1 cellular context compared by ENCODE assay signal in the genomic region with DNA sequence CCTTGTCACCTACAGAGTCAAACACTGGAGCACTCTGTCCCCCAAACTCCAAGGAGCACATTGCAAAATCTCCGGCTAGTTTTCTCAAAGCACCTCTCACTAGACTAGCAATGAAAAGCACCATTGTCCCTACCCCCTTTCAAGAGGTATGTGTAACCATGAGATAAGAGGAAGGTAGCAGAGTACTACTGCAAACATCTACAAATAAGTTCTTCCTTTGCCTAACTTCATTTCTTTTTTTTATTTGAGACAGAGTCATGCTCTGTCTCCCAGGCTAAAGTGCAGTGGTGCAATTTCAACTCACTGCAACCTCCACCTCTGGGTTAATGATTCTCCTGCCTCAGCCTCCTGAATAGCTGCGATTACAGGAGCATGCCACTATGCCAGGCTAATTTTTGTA.
A peak's percentile ranks its signal among the peaks of the same experiment; 100 is the strongest.
TF ChIP-seq lines count a peak whose summit lies in the region.

No MANE protein-coding gene starts in this region.

TF ChIP-seq in HepG2, 621 proteins besides CTCF, POLR2A, EP300 and RAD21 (continued from another document and continues in another):
- peak; percentile 51 for TF ChIP-seq TCF7 (IDR thresholded peaks at IDR 0.05; ENCODE audit: low read depth)
- TF ChIP-seq RCOR2 (CRISPR knock-in tag; IDR thresholded peaks at IDR 0.05): no peak
- 0 out of 2 replicates have a peak, but pooled peaks have one; percentile 52 for TF ChIP-seq PPARG (CRISPR knock-in tag; conservative IDR thresholded peaks at IDR 0.05)
- TF ChIP-seq ZNF703 (CRISPR knock-in tag; IDR thresholded peaks at IDR 0.05; ENCODE audit: borderline replicate concordance): no peak
- TF ChIP-seq LCORL (IDR thresholded peaks at IDR 0.05): no peak
- TF ChIP-seq LCORL (CRISPR knock-in tag; IDR thresholded peaks at IDR 0.05): no peak
- peak; percentile 78 for TF ChIP-seq CEBPG (CRISPR knock-in tag; IDR thresholded peaks at IDR 0.05)
- TF ChIP-seq, protein P1, sequence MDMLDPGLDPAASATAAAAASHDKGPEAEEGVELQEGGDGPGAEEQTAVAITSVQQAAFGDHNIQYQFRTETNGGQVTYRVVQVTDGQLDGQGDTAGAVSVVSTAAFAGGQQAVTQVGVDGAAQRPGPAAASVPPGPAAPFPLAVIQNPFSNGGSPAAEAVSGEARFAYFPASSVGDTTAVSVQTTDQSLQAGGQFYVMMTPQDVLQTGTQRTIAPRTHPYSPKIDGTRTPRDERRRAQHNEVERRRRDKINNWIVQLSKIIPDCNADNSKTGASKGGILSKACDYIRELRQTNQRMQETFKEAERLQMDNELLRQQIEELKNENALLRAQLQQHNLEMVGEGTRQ (IDR thresholded peaks at IDR 0.05; ENCODE audit: low read depth, low read length): no peak
- TF ChIP-seq, protein P1 (CRISPR knock-in tag; IDR thresholded peaks at IDR 0.05; ENCODE audit: borderline replicate concordance): no peak
- TF ChIP-seq CREB1 (IDR thresholded peaks at IDR 0.05): no peak
- 0 out of 2 replicates have a peak, but pooled peaks have one; percentile 19 for TF ChIP-seq CREB1 (CRISPR knock-in tag; IDR thresholded peaks at IDR 0.05)
- no peak for TF ChIP-seq NFYC (CRISPR knock-in tag; IDR thresholded peaks at IDR 0.05)
- TF ChIP-seq, protein P2, sequence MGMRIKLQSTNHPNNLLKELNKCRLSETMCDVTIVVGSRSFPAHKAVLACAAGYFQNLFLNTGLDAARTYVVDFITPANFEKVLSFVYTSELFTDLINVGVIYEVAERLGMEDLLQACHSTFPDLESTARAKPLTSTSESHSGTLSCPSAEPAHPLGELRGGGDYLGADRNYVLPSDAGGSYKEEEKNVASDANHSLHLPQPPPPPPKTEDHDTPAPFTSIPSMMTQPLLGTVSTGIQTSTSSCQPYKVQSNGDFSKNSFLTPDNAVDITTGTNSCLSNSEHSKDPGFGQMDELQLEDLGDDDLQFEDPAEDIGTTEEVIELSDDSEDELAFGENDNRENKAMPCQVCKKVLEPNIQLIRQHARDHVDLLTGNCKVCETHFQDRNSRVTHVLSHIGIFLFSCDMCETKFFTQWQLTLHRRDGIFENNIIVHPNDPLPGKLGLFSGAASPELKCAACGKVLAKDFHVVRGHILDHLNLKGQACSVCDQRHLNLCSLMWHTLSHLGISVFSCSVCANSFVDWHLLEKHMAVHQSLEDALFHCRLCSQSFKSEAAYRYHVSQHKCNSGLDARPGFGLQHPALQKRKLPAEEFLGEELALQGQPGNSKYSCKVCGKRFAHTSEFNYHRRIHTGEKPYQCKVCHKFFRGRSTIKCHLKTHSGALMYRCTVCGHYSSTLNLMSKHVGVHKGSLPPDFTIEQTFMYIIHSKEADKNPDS (CRISPR knock-in tag; IDR thresholded peaks at IDR 0.05): peak; percentile 44; the same call in 1 of the 2 replicates
- TF ChIP-seq, protein P3, sequence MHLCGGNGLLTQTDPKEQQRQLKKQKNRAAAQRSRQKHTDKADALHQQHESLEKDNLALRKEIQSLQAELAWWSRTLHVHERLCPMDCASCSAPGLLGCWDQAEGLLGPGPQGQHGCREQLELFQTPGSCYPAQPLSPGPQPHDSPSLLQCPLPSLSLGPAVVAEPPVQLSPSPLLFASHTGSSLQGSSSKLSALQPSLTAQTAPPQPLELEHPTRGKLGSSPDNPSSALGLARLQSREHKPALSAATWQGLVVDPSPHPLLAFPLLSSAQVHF (CRISPR knock-in tag; IDR thresholded peaks at IDR 0.05): no peak
- TF ChIP-seq ZNF781 (CRISPR knock-in tag; IDR thresholded peaks at IDR 0.05; ENCODE audit: borderline replicate concordance, not compliant biosample characterization): no peak
- peak; percentile 66; the same call in 1 of the 2 replicates for TF ChIP-seq HNF4G (IDR thresholded peaks at IDR 0.05; ENCODE audit: borderline replicate concordance, low read depth, low read length)
- TF ChIP-seq HNF4G (CRISPR knock-in tag; IDR thresholded peaks at IDR 0.05; ENCODE audit: borderline replicate concordance, low read depth): no peak
- TF ChIP-seq NFE2L1 (CRISPR knock-in tag; IDR thresholded peaks at IDR 0.05; ENCODE audit: borderline replicate concordance): no peak
- no peak for TF ChIP-seq GABPB1 (CRISPR knock-in tag; IDR thresholded peaks at IDR 0.05)
- no peak for TF ChIP-seq ZNF563 (CRISPR knock-in tag; IDR thresholded peaks at IDR 0.05)
- TF ChIP-seq, protein P4, sequence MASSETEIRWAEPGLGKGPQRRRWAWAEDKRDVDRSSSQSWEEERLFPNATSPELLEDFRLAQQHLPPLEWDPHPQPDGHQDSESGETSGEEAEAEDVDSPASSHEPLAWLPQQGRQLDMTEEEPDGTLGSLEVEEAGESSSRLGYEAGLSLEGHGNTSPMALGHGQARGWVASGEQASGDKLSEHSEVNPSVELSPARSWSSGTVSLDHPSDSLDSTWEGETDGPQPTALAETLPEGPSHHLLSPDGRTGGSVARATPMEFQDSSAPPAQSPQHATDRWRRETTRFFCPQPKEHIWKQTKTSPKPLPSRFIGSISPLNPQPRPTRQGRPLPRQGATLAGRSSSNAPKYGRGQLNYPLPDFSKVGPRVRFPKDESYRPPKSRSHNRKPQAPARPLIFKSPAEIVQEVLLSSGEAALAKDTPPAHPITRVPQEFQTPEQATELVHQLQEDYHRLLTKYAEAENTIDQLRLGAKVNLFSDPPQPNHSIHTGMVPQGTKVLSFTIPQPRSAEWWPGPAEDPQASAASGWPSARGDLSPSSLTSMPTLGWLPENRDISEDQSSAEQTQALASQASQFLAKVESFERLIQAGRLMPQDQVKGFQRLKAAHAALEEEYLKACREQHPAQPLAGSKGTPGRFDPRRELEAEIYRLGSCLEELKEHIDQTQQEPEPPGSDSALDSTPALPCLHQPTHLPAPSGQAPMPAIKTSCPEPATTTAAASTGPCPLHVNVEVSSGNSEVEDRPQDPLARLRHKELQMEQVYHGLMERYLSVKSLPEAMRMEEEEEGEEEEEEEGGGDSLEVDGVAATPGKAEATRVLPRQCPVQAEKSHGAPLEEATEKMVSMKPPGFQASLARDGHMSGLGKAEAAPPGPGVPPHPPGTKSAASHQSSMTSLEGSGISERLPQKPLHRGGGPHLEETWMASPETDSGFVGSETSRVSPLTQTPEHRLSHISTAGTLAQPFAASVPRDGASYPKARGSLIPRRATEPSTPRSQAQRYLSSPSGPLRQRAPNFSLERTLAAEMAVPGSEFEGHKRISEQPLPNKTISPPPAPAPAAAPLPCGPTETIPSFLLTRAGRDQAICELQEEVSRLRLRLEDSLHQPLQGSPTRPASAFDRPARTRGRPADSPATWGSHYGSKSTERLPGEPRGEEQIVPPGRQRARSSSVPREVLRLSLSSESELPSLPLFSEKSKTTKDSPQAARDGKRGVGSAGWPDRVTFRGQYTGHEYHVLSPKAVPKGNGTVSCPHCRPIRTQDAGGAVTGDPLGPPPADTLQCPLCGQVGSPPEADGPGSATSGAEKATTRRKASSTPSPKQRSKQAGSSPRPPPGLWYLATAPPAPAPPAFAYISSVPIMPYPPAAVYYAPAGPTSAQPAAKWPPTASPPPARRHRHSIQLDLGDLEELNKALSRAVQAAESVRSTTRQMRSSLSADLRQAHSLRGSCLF (CRISPR knock-in tag; IDR thresholded peaks at IDR 0.05; ENCODE audit: borderline replicate concordance): no peak
- no peak for TF ChIP-seq SMYD3 (CRISPR knock-in tag; IDR thresholded peaks at IDR 0.05)
- TF ChIP-seq ZNF772 (CRISPR knock-in tag; IDR thresholded peaks at IDR 0.05): no peak
- no peak for TF ChIP-seq ZNF549 (CRISPR knock-in tag; IDR thresholded peaks at IDR 0.05)
- TF ChIP-seq PTBP1 (IDR thresholded peaks at IDR 0.05; ENCODE audit: low read depth, low read length, poor library complexity, severe bottlenecking): no peak
- peak; percentile 62; the same call in 1 of the 2 replicates for TF ChIP-seq KDM6A (CRISPR knock-in tag; IDR thresholded peaks at IDR 0.05; ENCODE audit: low read depth)
- TF ChIP-seq GATAD1 (CRISPR knock-in tag; IDR thresholded peaks at IDR 0.05): no peak
- TF ChIP-seq, protein P5, sequence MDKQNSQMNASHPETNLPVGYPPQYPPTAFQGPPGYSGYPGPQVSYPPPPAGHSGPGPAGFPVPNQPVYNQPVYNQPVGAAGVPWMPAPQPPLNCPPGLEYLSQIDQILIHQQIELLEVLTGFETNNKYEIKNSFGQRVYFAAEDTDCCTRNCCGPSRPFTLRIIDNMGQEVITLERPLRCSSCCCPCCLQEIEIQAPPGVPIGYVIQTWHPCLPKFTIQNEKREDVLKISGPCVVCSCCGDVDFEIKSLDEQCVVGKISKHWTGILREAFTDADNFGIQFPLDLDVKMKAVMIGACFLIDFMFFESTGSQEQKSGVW (CRISPR knock-in tag; IDR thresholded peaks at IDR 0.05; ENCODE audit: borderline replicate concordance): no peak
- TF ChIP-seq MYC (CRISPR knock-in tag; IDR thresholded peaks at IDR 0.05; ENCODE audit: borderline replicate concordance): no peak
- TF ChIP-seq ZNF3 (CRISPR knock-in tag; IDR thresholded peaks at IDR 0.05): no peak
- TF ChIP-seq ZMYM2 (CRISPR knock-in tag; IDR thresholded peaks at IDR 0.05): no peak
- no peak for TF ChIP-seq SUZ12 (IDR thresholded peaks at IDR 0.05; ENCODE audit: low read depth, low read length)
- TF ChIP-seq FOXO1 (CRISPR knock-in tag; IDR thresholded peaks at IDR 0.05): no peak
- TF ChIP-seq ZNF782 (CRISPR knock-in tag; IDR thresholded peaks at IDR 0.05; ENCODE audit: borderline replicate concordance): no peak
- TF ChIP-seq, protein P6, sequence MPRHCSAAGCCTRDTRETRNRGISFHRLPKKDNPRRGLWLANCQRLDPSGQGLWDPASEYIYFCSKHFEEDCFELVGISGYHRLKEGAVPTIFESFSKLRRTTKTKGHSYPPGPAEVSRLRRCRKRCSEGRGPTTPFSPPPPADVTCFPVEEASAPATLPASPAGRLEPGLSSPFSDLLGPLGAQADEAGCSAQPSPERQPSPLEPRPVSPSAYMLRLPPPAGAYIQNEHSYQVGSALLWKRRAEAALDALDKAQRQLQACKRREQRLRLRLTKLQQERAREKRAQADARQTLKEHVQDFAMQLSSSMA (CRISPR knock-in tag; IDR thresholded peaks at IDR 0.05): no peak
- no peak for TF ChIP-seq ZKSCAN1 (IDR thresholded peaks at IDR 0.05; ENCODE audit: low read length)
- no peak for TF ChIP-seq CAMTA2 (CRISPR knock-in tag; IDR thresholded peaks at IDR 0.05; ENCODE audit: borderline replicate concordance)
- TF ChIP-seq RFX5 (IDR thresholded peaks at IDR 0.05; ENCODE audit: low read depth, low read length): no peak
- TF ChIP-seq TMF1 (CRISPR knock-in tag; IDR thresholded peaks at IDR 0.05; ENCODE audit: low read depth): no peak
- TF ChIP-seq ZNF235 (CRISPR knock-in tag; IDR thresholded peaks at IDR 0.05; ENCODE audit: borderline replicate concordance): no peak
- TF ChIP-seq HMGA1 (CRISPR knock-in tag; conservative IDR thresholded peaks at IDR 0.05): no peak
- TF ChIP-seq PCBP2 (optimal IDR thresholded peaks at IDR 0.05; ENCODE audit: low read depth, low read length, poor library complexity, severe bottlenecking): no peak
- TF ChIP-seq, protein P7, sequence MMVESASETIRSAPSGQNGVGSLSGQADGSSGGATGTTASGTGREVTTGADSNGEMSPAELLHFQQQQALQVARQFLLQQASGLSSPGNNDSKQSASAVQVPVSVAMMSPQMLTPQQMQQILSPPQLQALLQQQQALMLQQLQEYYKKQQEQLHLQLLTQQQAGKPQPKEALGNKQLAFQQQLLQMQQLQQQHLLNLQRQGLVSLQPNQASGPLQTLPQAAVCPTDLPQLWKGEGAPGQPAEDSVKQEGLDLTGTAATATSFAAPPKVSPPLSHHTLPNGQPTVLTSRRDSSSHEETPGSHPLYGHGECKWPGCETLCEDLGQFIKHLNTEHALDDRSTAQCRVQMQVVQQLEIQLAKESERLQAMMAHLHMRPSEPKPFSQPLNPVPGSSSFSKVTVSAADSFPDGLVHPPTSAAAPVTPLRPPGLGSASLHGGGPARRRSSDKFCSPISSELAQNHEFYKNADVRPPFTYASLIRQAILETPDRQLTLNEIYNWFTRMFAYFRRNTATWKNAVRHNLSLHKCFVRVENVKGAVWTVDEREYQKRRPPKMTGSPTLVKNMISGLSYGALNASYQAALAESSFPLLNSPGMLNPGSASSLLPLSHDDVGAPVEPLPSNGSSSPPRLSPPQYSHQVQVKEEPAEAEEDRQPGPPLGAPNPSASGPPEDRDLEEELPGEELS (CRISPR knock-in tag; IDR thresholded peaks at IDR 0.05): peak; percentile 74
- TF ChIP-seq ZNF747 (CRISPR knock-in tag; IDR thresholded peaks at IDR 0.05; ENCODE audit: borderline replicate concordance): no peak
- TF ChIP-seq, protein P8, sequence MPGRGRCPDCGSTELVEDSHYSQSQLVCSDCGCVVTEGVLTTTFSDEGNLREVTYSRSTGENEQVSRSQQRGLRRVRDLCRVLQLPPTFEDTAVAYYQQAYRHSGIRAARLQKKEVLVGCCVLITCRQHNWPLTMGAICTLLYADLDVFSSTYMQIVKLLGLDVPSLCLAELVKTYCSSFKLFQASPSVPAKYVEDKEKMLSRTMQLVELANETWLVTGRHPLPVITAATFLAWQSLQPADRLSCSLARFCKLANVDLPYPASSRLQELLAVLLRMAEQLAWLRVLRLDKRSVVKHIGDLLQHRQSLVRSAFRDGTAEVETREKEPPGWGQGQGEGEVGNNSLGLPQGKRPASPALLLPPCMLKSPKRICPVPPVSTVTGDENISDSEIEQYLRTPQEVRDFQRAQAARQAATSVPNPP (CRISPR knock-in tag; IDR thresholded peaks at IDR 0.05): no peak
- TF ChIP-seq MEIS2 (CRISPR knock-in tag; IDR thresholded peaks at IDR 0.05): no peak
- TF ChIP-seq IKZF1 (IDR thresholded peaks at IDR 0.05): no peak
- TF ChIP-seq ZC3H13 (CRISPR knock-in tag; IDR thresholded peaks at IDR 0.05): no peak
- TF ChIP-seq, protein P9, sequence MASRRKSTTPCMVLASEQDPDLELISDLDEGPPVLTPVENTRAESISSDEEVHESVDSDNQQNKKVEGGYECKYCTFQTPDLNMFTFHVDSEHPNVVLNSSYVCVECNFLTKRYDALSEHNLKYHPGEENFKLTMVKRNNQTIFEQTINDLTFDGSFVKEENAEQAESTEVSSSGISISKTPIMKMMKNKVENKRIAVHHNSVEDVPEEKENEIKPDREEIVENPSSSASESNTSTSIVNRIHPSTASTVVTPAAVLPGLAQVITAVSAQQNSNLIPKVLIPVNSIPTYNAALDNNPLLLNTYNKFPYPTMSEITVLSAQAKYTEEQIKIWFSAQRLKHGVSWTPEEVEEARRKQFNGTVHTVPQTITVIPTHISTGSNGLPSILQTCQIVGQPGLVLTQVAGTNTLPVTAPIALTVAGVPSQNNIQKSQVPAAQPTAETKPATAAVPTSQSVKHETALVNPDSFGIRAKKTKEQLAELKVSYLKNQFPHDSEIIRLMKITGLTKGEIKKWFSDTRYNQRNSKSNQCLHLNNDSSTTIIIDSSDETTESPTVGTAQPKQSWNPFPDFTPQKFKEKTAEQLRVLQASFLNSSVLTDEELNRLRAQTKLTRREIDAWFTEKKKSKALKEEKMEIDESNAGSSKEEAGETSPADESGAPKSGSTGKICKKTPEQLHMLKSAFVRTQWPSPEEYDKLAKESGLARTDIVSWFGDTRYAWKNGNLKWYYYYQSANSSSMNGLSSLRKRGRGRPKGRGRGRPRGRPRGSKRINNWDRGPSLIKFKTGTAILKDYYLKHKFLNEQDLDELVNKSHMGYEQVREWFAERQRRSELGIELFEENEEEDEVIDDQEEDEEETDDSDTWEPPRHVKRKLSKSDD (CRISPR knock-in tag; IDR thresholded peaks at IDR 0.05; ENCODE audit: low read depth): no peak
- no peak for TF ChIP-seq ZNF562 (CRISPR knock-in tag; IDR thresholded peaks at IDR 0.05; ENCODE audit: borderline replicate concordance)
